ENCODE assay signal across 4 cellular contexts in genomic region chr15:97627634-97628033, GRCh38.
A peak's percentile ranks its signal among the peaks of the same experiment; 100 is the strongest.
TF ChIP-seq lines count a peak whose summit lies in the region.

No MANE protein-coding gene starts in this region.

TF ChIP-seq in HepG2, 621 proteins besides CTCF, POLR2A, EP300 and RAD21:
- TF ChIP-seq MIER3 (CRISPR knock-in tag; IDR thresholded peaks at IDR 0.05; ENCODE audit: borderline replicate concordance) = no peak
- no peak for TF ChIP-seq GATAD2A (CRISPR knock-in tag; IDR thresholded peaks at IDR 0.05)
- TF ChIP-seq MAFF (IDR thresholded peaks at IDR 0.05; ENCODE audit: low read depth, low read length) = 0 out of 2 replicates have a peak, but pooled peaks have one; percentile 40
- no peak for TF ChIP-seq ATF3 (CRISPR knock-in tag; IDR thresholded peaks at IDR 0.05)
- TF ChIP-seq ZNF12 (CRISPR knock-in tag; IDR thresholded peaks at IDR 0.05) = no peak
- TF ChIP-seq CEBPG (CRISPR knock-in tag; IDR thresholded peaks at IDR 0.05) = no peak
- peak; percentile 40 to 73 for TF ChIP-seq MAFK (conservative IDR thresholded peaks at IDR 0.05 in 1 of 2, IDR thresholded peaks at IDR 0.05 in 1 of 2; ENCODE audit: low read length in 2 of 2)
- TF ChIP-seq ZNF143 (CRISPR knock-in tag; IDR thresholded peaks at IDR 0.05) = no peak
- TF ChIP-seq MED8 (CRISPR knock-in tag; IDR thresholded peaks at IDR 0.05; ENCODE audit: insufficient replicate concordance) = no peak
- no peak for TF ChIP-seq ZNF138 (CRISPR knock-in tag; IDR thresholded peaks at IDR 0.05; ENCODE audit: low read depth)
- no peak for TF ChIP-seq KAT7 (CRISPR knock-in tag; IDR thresholded peaks at IDR 0.05; ENCODE audit: borderline replicate concordance)

TF ChIP-seq in A549, 52 proteins besides CTCF, POLR2A, EP300 and RAD21:
- TF ChIP-seq E2F6 (IDR thresholded peaks at IDR 0.05; ENCODE audit: borderline replicate concordance, low read depth) = no peak
- TF ChIP-seq KDM5A (IDR thresholded peaks at IDR 0.05) = no peak
- peak; percentile 65 for TF ChIP-seq MAFK (IDR thresholded peaks at IDR 0.05; ENCODE audit: partially characterized antibody)
TF ChIP-seq in A549: peak in this region for 1.

TF ChIP-seq in IMR-90, 13 proteins besides CTCF, POLR2A, EP300 and RAD21:
- TF ChIP-seq NFE2L2 (IDR thresholded peaks at IDR 0.05; ENCODE audit: low read depth, low read length) (no peak), MAFK (IDR thresholded peaks at IDR 0.05; ENCODE audit: low read depth, low read length) (peak; percentile 46; the same call in 1 of the 2 replicates)
TF ChIP-seq in IMR-90: peak in this region for 1.

TF ChIP-seq in K562, 482 proteins besides CTCF, POLR2A, EP300 and RAD21:
- TF ChIP-seq SRSF7 (optimal IDR thresholded peaks at IDR 0.05; ENCODE audit: low read depth, low read length) (no peak), GTF2F1 (IDR thresholded peaks at IDR 0.05; ENCODE audit: low read depth, low read length) (no peak), C11orf30 (IDR thresholded peaks at IDR 0.05; ENCODE audit: low read depth) (peak; percentile 28; the same call in 1 of the 2 replicates), NCOA6 (IDR thresholded peaks at IDR 0.05) (no peak)
